In genomic region chr10:6065845-6066244, GRCh38 we compare ENCODE assay signal across 13 cellular contexts. TPM values are rescaled to one million over a fixed set of nuclear protein-coding genes. Genes with fewer than 3 reads are reported as not detected.
DNase-seq lines count a peak whose midpoint lies in the region; ATAC-seq and TF ChIP-seq lines count a peak whose summit lies in the region.
"Had no signal": no experiment of that assay in that cellular context is flagged by ENCODE, and none has a peak within 500 bp of the region (broad histone marks: within the 10 kb centered on the region; RNA-seq: fewer than 3 reads in every experiment).

No MANE protein-coding gene starts in this region.

- TF ChIP-seq CTCF in body of pancreas (IDR thresholded peaks at IDR 0.05) = no peak

- TF ChIP-seq POLR2A in body of pancreas (IDR thresholded peaks at IDR 0.05) = no peak

- H3K36me3 ChIP-seq in body of pancreas (replicated peaks in 1 of 2; ENCODE audit: insufficient read depth in 1 of 2, low read depth in 2 of 2) = no peaks in the 10 kb centered on the region

- ATAC-seq in body of pancreas (peak; percentile 50), HG02588 (IDR thresholded peaks at IDR 0.05; ENCODE audit: unreplicated experiment) (no peak), HG03571 (IDR thresholded peaks at IDR 0.05; ENCODE audit: unreplicated experiment) (no peak)

- H3K4me1 ChIP-seq in body of pancreas = no peaks in the 10 kb centered on the region

- no peaks in the 10 kb centered on the region for H3K27me3 ChIP-seq in body of pancreas
- H3K27me3 ChIP-seq: dorsolateral prefrontal cortex had no signal

- no peak overlapping the region for H3K4me3 ChIP-seq in body of pancreas
- H3K4me3 ChIP-seq: dorsolateral prefrontal cortex had no signal

- 56 to 64% methylated on average over 4 of the region's 4 CpGs for WGBS in body of pancreas, 2 donors

- H3K27ac ChIP-seq in body of pancreas = no peak overlapping the region

- H3K9me3 ChIP-seq in body of pancreas = no peaks in the 10 kb centered on the region

- DNase-seq in Ammon's horn (ENCODE audit: low spot score) = peak; percentile 34
- peak; percentile 33 for DNase-seq in NOMO-1 treated with dmso at 0.1 percent for 144 hours (lab: John Stamatoyannopoulos, UW; ENCODE audit: unreplicated experiment)
- DNase-seq in body of pancreas = peak in 1 of 4 donors; percentile 7
- DNase-seq in medulla oblongata (ENCODE audit: extremely low spot score) = peak; percentile 39
- no peak for DNase-seq in C1 segment of cervical spinal cord (lab: John Stamatoyannopoulos, UW)
- DNase-seq in SW480 (ENCODE audit: low spot score) = no peak
- DNase-seq: CD4-positive, alpha-beta T cell; dorsolateral prefrontal cortex; hypothalamus; nephron progenitor cell; SHP77 treated with DMSO at 0.1 percent for 48 hours had no signal

- intact Hi-C loops in body of pancreas (cut with DNase I) = no loop called here

RNA-seq across cellular contexts. Expression of gene IL2RA, which starts 3.7 kb away (rescaled TPM):
- under 1 TPM; 0.52 to 0.99 TPM for total RNA-seq in body of pancreas

RNA-seq across cellular contexts. Expression of gene RBM17, which starts 23.0 kb away (rescaled TPM):
- total RNA-seq in body of pancreas = 10 to 100 TPM; 54.5 to 57.0 TPM

Comparison
In these comparisons a context has a peak if more than half of its experiments do, and no peak if none do; other contexts are left out.
1. DNase-seq: peak in Ammon's horn (single experiment), NOMO-1 treated with dmso at 0.1 percent for 144 hours (single experiment) and medulla oblongata (single experiment); none in C1 segment of cervical spinal cord (0 of 14) and SW480 (single experiment).